ENCODE assay signal across 8 cellular contexts in genomic region chr13:45047394-45048328, GRCh38. TPM values are rescaled to one million over a fixed set of nuclear protein-coding genes. Genes with fewer than 3 reads are reported as not detected.
DNase-seq lines count a peak whose midpoint lies in the region; ATAC-seq, FAIRE-seq and TF ChIP-seq lines count a peak whose summit lies in the region.

No MANE protein-coding gene starts in this region.

- no peaks in the 10 kb centered on the region for H3K9me3 Mint-ChIP-seq in activated CD4-positive, alpha-beta memory T cell treated with anti-CD3 and anti-CD28 coated beads, Interleukin-2, amount 10 ng/mL, durations not matched to agents 7 days and 5 days

- H3K4me3 ChIP-seq in ectodermal cell (ENCODE audit: insufficient read depth, low read depth, low read length) (peak overlapping the region; percentile 4), lower leg skin (ENCODE audit: low read depth, poor library complexity, severe bottlenecking) (no peak overlapping the region)

- H3K4me3 Mint-ChIP-seq in activated CD4-positive, alpha-beta memory T cell treated with anti-CD3 and anti-CD28 coated beads, Interleukin-2, amount 10 ng/mL, durations not matched to agents 7 days and 5 days: peak overlapping the region; percentile 63

- TF ChIP-seq POLR2A in GM12891 (IDR thresholded peaks at IDR 0.05; ENCODE audit: low read depth, low read length) (no peak), lower leg skin (IDR thresholded peaks at IDR 0.05) (no peak)

- H3K36me3 ChIP-seq in ectodermal cell (ENCODE audit: control insufficient read depth, insufficient read depth, low read length): no peaks in the 10 kb centered on the region

- intact Hi-C loops in lower leg skin (cut with DNase I; ENCODE audit: low total_unique reads): loop anchor here (10.0 kb wide), 1 partner anchor 257 kb away; no protein-coding TSS in a partner anchor

- peak; percentile 77 for FAIRE-seq in GM12891 (lab: Jason Lieb, UNC)

- no peak overlapping the region for H3K27ac Mint-ChIP-seq in activated CD4-positive, alpha-beta memory T cell treated with anti-CD3 and anti-CD28 coated beads, Interleukin-2, amount 10 ng/mL, durations not matched to agents 7 days and 5 days

- DNase-seq in GM12891 (ENCODE audit: insufficient read length, low spot score): peak; percentile 57
- peak; percentile 89 for DNase-seq in NCI-H748 treated with DMSO at 0.1 percent for 48 hours (lab: John Stamatoyannopoulos, UW)
- DNase-seq in activated CD4-positive, alpha-beta memory T cell treated with anti-CD3 and anti-CD28 coated beads, Interleukin-2, amount 10 ng/mL, durations not matched to agents 7 days and 5 days: peak; percentile 82
- DNase-seq in lower leg skin (ENCODE audit: low spot score in 2 of 2): peak; percentile 80 to 93
- peak; percentile 69 to 72 for DNase-seq in stimulated activated CD4-positive, alpha-beta T cell treated with anti-CD3 and anti-CD28 coated beads, Interleukin-4, amount 100 ng/mL, for 4 hours

- H3K27ac ChIP-seq in ectodermal cell (ENCODE audit: insufficient read depth, low read depth, low read length, poor library complexity, severe bottlenecking): no peak overlapping the region

- peak; percentile 52 for ATAC-seq in HG03378 (IDR thresholded peaks at IDR 0.05; ENCODE audit: unreplicated experiment)
- no peak for ATAC-seq in HG03095 (IDR thresholded peaks at IDR 0.05; ENCODE audit: unreplicated experiment)

- peaks cover 52% of the 10 kb centered on the region for H3K27me3 Mint-ChIP-seq in activated CD4-positive, alpha-beta memory T cell treated with anti-CD3 and anti-CD28 coated beads, Interleukin-2, amount 10 ng/mL, durations not matched to agents 7 days and 5 days

- peaks cover 10% of the 10 kb centered on the region for H3K27me3 ChIP-seq in ectodermal cell (ENCODE audit: control insufficient read depth, insufficient read depth, low read length, poor library complexity, severe bottlenecking)

- H3K36me3 Mint-ChIP-seq in activated CD4-positive, alpha-beta memory T cell treated with anti-CD3 and anti-CD28 coated beads, Interleukin-2, amount 10 ng/mL, durations not matched to agents 7 days and 5 days (ENCODE audit: low read depth): no peaks in the 10 kb centered on the region

- 30 to 36% methylated on average over 10 of the region's 10 CpGs for WGBS in ectodermal cell, 2 experiments
- 14 to 17% methylated on average over 10 of the region's 10 CpGs for WGBS in lower leg skin, 2 donors

- POLR2A ChIA-PET in activated CD4-positive, alpha-beta memory T cell treated with anti-CD3 and anti-CD28 coated beads, Interleukin-2, amount 10 ng/mL, durations not matched to agents 7 days and 5 days (lab: Charles Lee): interaction anchor here (1.0 kb wide), 1 partner anchor 251 kb away, joined by 3 read pairs; no protein-coding TSS in a partner anchor

- peaks cover 21% of the 10 kb centered on the region for H3K4me1 Mint-ChIP-seq in activated CD4-positive, alpha-beta memory T cell treated with anti-CD3 and anti-CD28 coated beads, Interleukin-2, amount 10 ng/mL, durations not matched to agents 7 days and 5 days

- no peaks in the 10 kb centered on the region for H3K4me1 ChIP-seq in ectodermal cell (ENCODE audit: control insufficient read depth, insufficient read depth, low read length)

- no peaks in the 10 kb centered on the region for H3K9me3 ChIP-seq in ectodermal cell (ENCODE audit: control insufficient read depth, low read length)

- CTCF ChIA-PET in activated CD4-positive, alpha-beta memory T cell treated with anti-CD3 and anti-CD28 coated beads, Interleukin-2, amount 10 ng/mL, durations not matched to agents 7 days and 5 days (lab: Charles Lee): interaction anchor here (0.5 to 5.0 kb wide), 29 partner anchors 8 to 666 kb away, joined by 3 to 102 read pairs (median 4); partner anchors contain the start of gene TPT1

- peak in 1 of 3 donors; percentile 72 for TF ChIP-seq CTCF in lower leg skin (IDR thresholded peaks at IDR 0.05)

TF ChIP-seq in GM12891, 5 proteins besides CTCF, POLR2A, EP300 and RAD21:
- TF ChIP-seq PAX5 (IDR thresholded peaks at IDR 0.05; ENCODE audit: insufficient read depth, low read length, severe bottlenecking) (no peak), POLR2AphosphoS5 (IDR thresholded peaks at IDR 0.05; ENCODE audit: low read depth, low read length) (no peak), SPI1 (IDR thresholded peaks at IDR 0.05; ENCODE audit: low read depth, low read length) (no peak), TAF1 (IDR thresholded peaks at IDR 0.05; ENCODE audit: low read depth, low read length) (no peak), POU2F2 (IDR thresholded peaks at IDR 0.05; ENCODE audit: low read depth, low read length) (no peak)
TF ChIP-seq in GM12891: peak in this region for 0.

RNA-seq across cellular contexts. Expression of gene GPALPP1, which starts 58.3 kb away (rescaled TPM):
- polyA plus RNA-seq in GM12891 (2012; ENCODE audit: low read depth, missing spikeins): 17.4 TPM
- total RNA-seq in activated CD4-positive, alpha-beta memory T cell treated with anti-CD3 and anti-CD28 coated beads, Interleukin-2, amount 10 ng/mL, durations not matched to agents 7 days and 5 days: 10 to 100 TPM; 25.0 to 27.1 TPM
- 35.0 TPM for polyA plus RNA-seq in ectodermal cell (2013, experiment 1 of 4)
- 30.0 TPM for polyA plus RNA-seq in ectodermal cell (2013, experiment 2 of 4)
- 31.6 TPM for polyA plus RNA-seq in ectodermal cell (2013, experiment 3 of 4)
- 32.4 TPM for polyA plus RNA-seq in ectodermal cell (2013, experiment 4 of 4)
- 10 to 100 TPM; 18.3 to 29.6 (median 19.9) TPM for total RNA-seq in lower leg skin

RNA-seq across cellular contexts. Expression of gene NUFIP1, which starts 58.4 kb away (rescaled TPM):
- 3.9 TPM for polyA plus RNA-seq in GM12891 (2012; ENCODE audit: low read depth, missing spikeins)
- total RNA-seq in activated CD4-positive, alpha-beta memory T cell treated with anti-CD3 and anti-CD28 coated beads, Interleukin-2, amount 10 ng/mL, durations not matched to agents 7 days and 5 days: 1 to 10 TPM; 4.0 to 4.3 TPM
- polyA plus RNA-seq in ectodermal cell (2013, experiment 1 of 4): 14.8 TPM
- polyA plus RNA-seq in ectodermal cell (2013, experiment 2 of 4): 16.2 TPM
- 11.6 TPM for polyA plus RNA-seq in ectodermal cell (2013, experiment 3 of 4)
- 12.5 TPM for polyA plus RNA-seq in ectodermal cell (2013, experiment 4 of 4)
- 1 to 10 TPM in 3 of 4 donors, under 1 TPM in 1; 0.88 to 4.0 (median 3.7) TPM for total RNA-seq in lower leg skin
